14 cellular contexts compared by ENCODE assay signal in the genomic region with DNA sequence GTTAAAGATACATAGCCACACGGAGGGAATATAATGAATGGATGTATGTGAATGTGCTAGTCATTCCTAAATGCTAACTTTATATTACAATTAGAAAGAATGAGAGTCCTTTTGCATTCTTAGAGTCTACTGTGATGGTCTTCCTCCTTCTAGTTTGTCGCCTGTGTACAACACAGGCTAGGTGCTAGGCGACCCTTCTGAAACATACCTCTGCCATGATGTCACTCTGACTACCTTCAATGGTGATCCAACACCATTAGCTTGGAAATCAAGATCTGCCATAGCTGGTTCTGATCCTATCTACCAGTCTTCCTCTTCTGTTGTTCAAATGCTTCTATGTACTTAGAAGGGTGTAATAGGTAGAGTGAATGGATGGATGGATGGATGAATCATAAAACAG.
A peak's percentile ranks its signal among the peaks of the same experiment; 100 is the strongest.
DNase-seq lines count a peak whose midpoint lies in the region; ATAC-seq and TF ChIP-seq lines count a peak whose summit lies in the region.
"Had no signal": no experiment of that assay in that cellular context is flagged by ENCODE, and none has a peak within 500 bp of the region (broad histone marks: within the 10 kb centered on the region; RNA-seq: fewer than 3 reads in every experiment).

No MANE protein-coding gene starts in this region.

- no peaks in the 10 kb centered on the region for H3K27me3 ChIP-seq in muscle layer of duodenum (ENCODE audit: low read depth, low read length)
- H3K27me3 ChIP-seq in tibial artery = no peaks in the 10 kb centered on the region

- no peak for TF ChIP-seq CTCF in endothelial cell (IDR thresholded peaks at IDR 0.05; ENCODE audit: unreplicated experiment)
- TF ChIP-seq CTCF in tibial artery (IDR thresholded peaks at IDR 0.05) = no peak

- H3K36me3 Mint-ChIP-seq in endothelial cell (ENCODE audit: low read depth, unreplicated experiment) = peaks cover 15% of the 10 kb centered on the region
- H3K36me3 Mint-ChIP-seq: activated naive CD4-positive, alpha-beta T cell treated with anti-CD3 and anti-CD28 coated beads, Interleukin-2, amount 50 U/mL, for 24 hours had no signal

- H3K9me3 Mint-ChIP-seq in endothelial cell (ENCODE audit: unreplicated experiment) = no peaks in the 10 kb centered on the region
- H3K9me3 Mint-ChIP-seq: activated naive CD4-positive, alpha-beta T cell treated with anti-CD3 and anti-CD28 coated beads, Interleukin-2, amount 50 U/mL, for 24 hours had no signal

- H3K4me1 ChIP-seq in muscle layer of duodenum (ENCODE audit: control insufficient read depth in 1 of 2, insufficient read depth in 2 of 2, low read length in 2 of 2) (peaks cover 0 to 17% of the 10 kb centered on the region in 2 donors), tibial artery (peaks cover 0 to 43% (median 21%) of the 10 kb centered on the region in 4 donors)

- intact Hi-C loops in tibial artery (cut with DNase I; ENCODE audit: low total_unique reads) = no loop called here

- H3K4me1 Mint-ChIP-seq in endothelial cell (ENCODE audit: unreplicated experiment) = peaks cover 60% of the 10 kb centered on the region

- H3K4me3 ChIP-seq in muscle layer of duodenum (ENCODE audit: low read depth in 1 of 2, low read length in 2 of 2) (peak overlapping the region in 1 of 2 donors; percentile 55), tibial artery (no peak overlapping the region)

- H3K9me3 ChIP-seq in muscle layer of duodenum (ENCODE audit: control insufficient read depth in 1 of 2, low read length in 2 of 2) (no peaks in the 10 kb centered on the region), tibial artery (no peaks in the 10 kb centered on the region)

- no peak overlapping the region for H3K4me3 Mint-ChIP-seq in endothelial cell (ENCODE audit: unreplicated experiment)

- H3K27ac ChIP-seq in muscle layer of duodenum (ENCODE audit: low read length) (peak overlapping the region; percentile 65), tibial artery (peak overlapping the region; percentile 61 to 73)
- H3K27ac ChIP-seq: C4-2B, epithelial cell of prostate, HL-60 had no signal

- DNase-seq in M059J (ENCODE audit: low read depth) = peak; percentile 42
- DNase-seq in endothelial cell (ENCODE audit: low spot score) = no peak
- no peak for DNase-seq in tibial artery
- no peak for DNase-seq in OCI-M2 (lab: John Stamatoyannopoulos, UW; ENCODE audit: unreplicated experiment)
- DNase-seq in NCI-H510A (lab: John Stamatoyannopoulos, UW) = no peak
- DNase-seq: activated T-cell treated with anti-CD3 and anti-CD28 coated beads for 4 hours, NCI-H187, NCI-H526 had no signal

- peaks cover 6% of the 10 kb centered on the region for H3K27me3 Mint-ChIP-seq in endothelial cell (ENCODE audit: unreplicated experiment)

- peak overlapping the region; percentile 99 for H3K27ac Mint-ChIP-seq in endothelial cell (ENCODE audit: unreplicated experiment)

- no peaks in the 10 kb centered on the region for H3K36me3 ChIP-seq in muscle layer of duodenum (ENCODE audit: control insufficient read depth in 1 of 2, insufficient read depth in 2 of 2, low read length in 2 of 2)
- no peaks in the 10 kb centered on the region for H3K36me3 ChIP-seq in tibial artery

- no peak for ATAC-seq in HG02852 (IDR thresholded peaks at IDR 0.05; ENCODE audit: unreplicated experiment)
